ENCODE assay signal across 8 cellular contexts in genomic region chr5:67160985-67161384, GRCh38. TPM values are rescaled to one million over a fixed set of nuclear protein-coding genes. Genes with fewer than 3 reads are reported as not detected.
DNase-seq lines count a peak whose midpoint lies in the region; ATAC-seq and TF ChIP-seq lines count a peak whose summit lies in the region.

No MANE protein-coding gene starts in this region.

- DNase-seq in GM04503 (ENCODE audit: low read depth) (peak; percentile 29), chondrocyte (ENCODE audit: low spot score) (no peak), retinal pigment epithelial cell (ENCODE audit: low read depth) (peak; percentile 45), RPMI8226 (no peak), cerebellar nuclear complex (lab: John Stamatoyannopoulos, UW) (no peak)
- no peak for DNase-seq in T-helper 2 cell treated with Interferon-gamma antibody and Interleukin-4, amounts not matched to agents 5 μg/mL and 100 μg/mL, for 36 hours (ENCODE audit: low spot score)

- peak overlapping the region; percentile 95 for H3K4me3 Mint-ChIP-seq in T-helper 2 cell treated with Interferon-gamma antibody and Interleukin-4, amounts not matched to agents 5 μg/mL and 100 μg/mL, for 36 hours
- no peak overlapping the region for H3K4me3 Mint-ChIP-seq in chondrocyte (ENCODE audit: unreplicated experiment)

- peak overlapping the region; percentile 89 for H3K27ac Mint-ChIP-seq in T-helper 2 cell treated with Interferon-gamma antibody and Interleukin-4, amounts not matched to agents 5 μg/mL and 100 μg/mL, for 36 hours
- H3K27ac Mint-ChIP-seq in chondrocyte (ENCODE audit: unreplicated experiment), result peak overlapping the region; percentile 19

- ATAC-seq in HG03469 (IDR thresholded peaks at IDR 0.05; ENCODE audit: unreplicated experiment) (no peak), GM19463 (IDR thresholded peaks at IDR 0.05; ENCODE audit: unreplicated experiment) (no peak)

- TF ChIP-seq CTCF in chondrocyte (IDR thresholded peaks at IDR 0.05) (no peak), retinal pigment epithelial cell (conservative IDR thresholded peaks at IDR 0.05; ENCODE audit: low read depth, low read length) (no peak)

- H3K27me3 Mint-ChIP-seq in T-helper 2 cell treated with Interferon-gamma antibody and Interleukin-4, amounts not matched to agents 5 μg/mL and 100 μg/mL, for 36 hours (ENCODE audit: low read depth), result no peaks in the 10 kb centered on the region
- H3K27me3 Mint-ChIP-seq in chondrocyte (ENCODE audit: low read depth), result no peaks in the 10 kb centered on the region

- peaks cover 57% of the 10 kb centered on the region for H3K36me3 Mint-ChIP-seq in T-helper 2 cell treated with Interferon-gamma antibody and Interleukin-4, amounts not matched to agents 5 μg/mL and 100 μg/mL, for 36 hours (ENCODE audit: low read depth)
- H3K36me3 Mint-ChIP-seq in chondrocyte (ENCODE audit: low read depth), result peaks cover 11% of the 10 kb centered on the region

- no peaks in the 10 kb centered on the region for H3K9me3 Mint-ChIP-seq in T-helper 2 cell treated with Interferon-gamma antibody and Interleukin-4, amounts not matched to agents 5 μg/mL and 100 μg/mL, for 36 hours
- no peaks in the 10 kb centered on the region for H3K9me3 Mint-ChIP-seq in chondrocyte (ENCODE audit: low read depth)

- peaks cover 62% of the 10 kb centered on the region for H3K4me1 Mint-ChIP-seq in T-helper 2 cell treated with Interferon-gamma antibody and Interleukin-4, amounts not matched to agents 5 μg/mL and 100 μg/mL, for 36 hours (ENCODE audit: low read depth)
- peaks cover 18% of the 10 kb centered on the region for H3K4me1 Mint-ChIP-seq in chondrocyte (ENCODE audit: low read depth)

- H3K4me3 ChIP-seq in retinal pigment epithelial cell (ENCODE audit: low read length), result no peak overlapping the region

RNA-seq across cellular contexts. Expression of gene CD180, which starts 35.6 kb away (rescaled TPM):
- not detected in 3 replicates for total RNA-seq in chondrocyte

Comparison
In these comparisons a context has a peak if more than half of its experiments do, and no peak if none do; other contexts are left out.
1. DNase-seq: peak in GM04503 (single experiment) and retinal pigment epithelial cell (single experiment); none in T-helper 2 cell treated with Interferon-gamma antibody and Interleukin-4, amounts not matched to agents 5 μg/mL and 100 μg/mL, for 36 hours (single experiment), chondrocyte (single experiment), RPMI8226 (single experiment) and cerebellar nuclear complex (0 of 2).